In genomic region chr20:31476648-31477220, GRCh38 we compare ENCODE assay signal across 29 cellular contexts. TPM values are rescaled to one million over a fixed set of nuclear protein-coding genes. Genes with fewer than 3 reads are reported as not detected.
DNase-seq lines count a peak whose midpoint lies in the region; ATAC-seq and TF ChIP-seq lines count a peak whose summit lies in the region.
"Had no signal": no experiment of that assay in that cellular context is flagged by ENCODE, and none has a peak within 500 bp of the region (broad histone marks: within the 10 kb centered on the region; RNA-seq: fewer than 3 reads in every experiment).

No MANE protein-coding gene starts in this region.

- intact Hi-C loops in breast epithelium (cut with DNase I; ENCODE audit: low total_unique reads) = no loop called here
- intact Hi-C loops in mammary epithelial cell (cut with micrococcal nuclease) = no loop called here
- intact Hi-C loops in heart right ventricle (cut with DNase I) = no loop called here
- intact Hi-C loops in transverse colon (cut with DNase I; ENCODE audit: low total_unique reads) = no loop called here

- CTCF ChIA-PET in mammary epithelial cell (lab: Charles Lee; ENCODE audit: low non-redundant PET) = no interaction called here

- H3K4me3 ChIP-seq in breast epithelium (peak overlapping the region in 2 of 3 donors; percentile 51 to 72), mammary epithelial cell (replicated peaks in 1 of 3; ENCODE audit: insufficient read depth in 1 of 3, low read depth in 2 of 3, low read length in 3 of 3) (no peak overlapping the region), RWPE2 (ENCODE audit: severe bottlenecking) (no peak overlapping the region), heart right ventricle (peak overlapping the region in 9 of 10 donors; percentile 47 to 70 (median 56)), transverse colon (peak overlapping the region in 1 of 4 donors; percentile 3), smooth muscle cell (no peak overlapping the region)
- H3K4me3 ChIP-seq: A549, SK-N-MC had no signal

- H3K27ac Mint-ChIP-seq in T-helper 17 cell = no peak overlapping the region
- H3K27ac Mint-ChIP-seq: activated CD4-positive, alpha-beta T cell treated with anti-CD3 and anti-CD28 coated beads, Interleukin-2, amount 10 ng/mL, durations not matched to agents 7 days and 5 days; activated naive CD4-positive, alpha-beta T cell treated with anti-CD3 and anti-CD28 coated beads, Interleukin-2, amount 50 U/mL, for 24 hours; activated T-helper 1 cell treated with anti-CD3 and anti-CD28 coated beads, Interleukin-12 subunit alpha, Interleukin-12 subunit beta, Interleukin-2, Interleukin-4 antibody, amounts not matched to agents 30 ng/mL and 10 ng/mL and 1 ng/mL, durations not matched to agents 14 hours and 24 hours and 36 hours; effector memory CD8-positive, alpha-beta T cell; memory B cell; stimulated activated effector memory CD8-positive, alpha-beta T cell treated with anti-CD3 and anti-CD28 coated beads, Interleukin-12 subunit alpha, Interleukin-12 subunit beta, amount 100 ng/mL, for 72 hours had no signal

- in situ Hi-C loops in mammary epithelial cell (cut with MboI; ENCODE audit: low sequenced_read_pairs in 2 of 2) = no loop called here
- in situ Hi-C loops in transverse colon (cut with MboI; ENCODE audit: low pct_ligation_motif_present in 1 of 4, low pct_unique_long_range_greater_than_20kb in 1 of 4, low sequenced_read_pairs in 3 of 4) = no loop called here
- in situ Hi-C loops in G401 (cut with HindIII; ENCODE audit: low sequenced_read_pairs) = no loop called here

- peaks cover 5% of the 10 kb centered on the region for H3K4me1 Mint-ChIP-seq in T-helper 17 cell
- H3K4me1 Mint-ChIP-seq: stimulated activated effector memory CD8-positive, alpha-beta T cell treated with anti-CD3 and anti-CD28 coated beads, Interleukin-12 subunit alpha, Interleukin-12 subunit beta, amount 100 ng/mL, for 72 hours had no signal

- no peak overlapping the region for H3K9ac ChIP-seq in mammary epithelial cell (ENCODE audit: insufficient read depth, low read length)
- no peak overlapping the region for H3K9ac ChIP-seq in smooth muscle cell (ENCODE audit: low read depth)

- dilution Hi-C loops in mammary epithelial cell (cut with HindIII; ENCODE audit: low sequenced_read_pairs) = no loop called here

- no peaks in the 10 kb centered on the region for H3K79me2 ChIP-seq in mammary epithelial cell (ENCODE audit: insufficient read depth, low read length)
- no peaks in the 10 kb centered on the region for H3K79me2 ChIP-seq in smooth muscle cell (ENCODE audit: low read depth)

- H3K4me3 Mint-ChIP-seq in T-helper 17 cell = no peak overlapping the region
- H3K4me3 Mint-ChIP-seq: activated CD4-positive, alpha-beta T cell treated with anti-CD3 and anti-CD28 coated beads, Interleukin-2, amount 10 ng/mL, durations not matched to agents 7 days and 5 days; activated naive CD4-positive, alpha-beta T cell treated with anti-CD3 and anti-CD28 coated beads, Interleukin-2, amount 50 U/mL, for 24 hours; activated T-helper 1 cell treated with anti-CD3 and anti-CD28 coated beads, Interleukin-12 subunit alpha, Interleukin-12 subunit beta, Interleukin-2, Interleukin-4 antibody, amounts not matched to agents 30 ng/mL and 10 ng/mL and 1 ng/mL, durations not matched to agents 14 hours and 24 hours and 36 hours; effector memory CD8-positive, alpha-beta T cell; memory B cell; stimulated activated effector memory CD8-positive, alpha-beta T cell treated with anti-CD3 and anti-CD28 coated beads, Interleukin-12 subunit alpha, Interleukin-12 subunit beta, amount 100 ng/mL, for 72 hours had no signal

- no peaks in the 10 kb centered on the region for H3K4me1 ChIP-seq in breast epithelium
- no peaks in the 10 kb centered on the region for H3K4me1 ChIP-seq in mammary epithelial cell (ENCODE audit: insufficient read depth, low read length)
- peaks cover 2% of the 10 kb centered on the region for H3K4me1 ChIP-seq in RWPE2 (ENCODE audit: insufficient read depth, poor library complexity, severe bottlenecking)
- peaks cover 0 to 35% (median 10%) of the 10 kb centered on the region in 9 donors for H3K4me1 ChIP-seq in heart right ventricle
- H3K4me1 ChIP-seq in transverse colon = peaks cover 0 to 10% (median 3%) of the 10 kb centered on the region in 4 donors
- H3K4me1 ChIP-seq in smooth muscle cell (ENCODE audit: low read depth) = no peaks in the 10 kb centered on the region

- no peak for TF ChIP-seq EP300 in transverse colon (IDR thresholded peaks at IDR 0.05; ENCODE audit: low read depth)

- H3F3A ChIP-seq in smooth muscle cell (ENCODE audit: low read depth) = no peaks in the 10 kb centered on the region

- H3K27me3 ChIP-seq in breast epithelium (peaks cover 0 to 16% of the 10 kb centered on the region in 2 donors), mammary epithelial cell (ENCODE audit: insufficient read depth, low read length) (peaks cover 2% of the 10 kb centered on the region), RWPE2 (ENCODE audit: insufficient read depth, poor library complexity, severe bottlenecking) (peaks cover 14% of the 10 kb centered on the region), heart right ventricle (peaks cover 0 to 31% (median 27%) of the 10 kb centered on the region in 7 donors), transverse colon (peaks cover 21% of the 10 kb centered on the region), smooth muscle cell (ENCODE audit: low read depth) (no peaks in the 10 kb centered on the region)

- H3K4me2 ChIP-seq in mammary epithelial cell (ENCODE audit: insufficient read depth, low read depth, low read length) (no peak overlapping the region), smooth muscle cell (no peak overlapping the region)
- H3K4me2 ChIP-seq: A549 had no signal

- BruUV-seq in mammary epithelial cell (replicated peaks; lab: Mats Ljungman, UMichigan) = no TSS peak

- WGBS in mammary epithelial cell (ENCODE audit: low coverage, missing lambda C conversion rate) = 73% methylated on average over 6 of the region's 6 CpGs
- WGBS in heart right ventricle, 2 donors = 71 to 72% methylated on average over 6 of the region's 6 CpGs
- 85% methylated on average over 6 of the region's 6 CpGs; no CpG with 5 or more reads in 1 of the 2 donors for WGBS in transverse colon (ENCODE audit: low coverage in 1 of 2), 2 donors
- WGBS in smooth muscle cell (ENCODE audit: low lambda C conversion rate) = 80% methylated on average over 6 of the region's 6 CpGs

- TF ChIP-seq CTCF in breast epithelium (IDR thresholded peaks at IDR 0.05) (no peak), mammary epithelial cell (conservative IDR thresholded peaks at IDR 0.05 in 1 of 2, IDR thresholded peaks at IDR 0.05 in 1 of 2; ENCODE audit: extremely low read depth in 1 of 2, insufficient read depth in 1 of 2, low read depth in 1 of 2, low read length in 2 of 2) (no peak), RWPE2 (IDR thresholded peaks at IDR 0.05; ENCODE audit: poor library complexity, severe bottlenecking) (no peak), heart right ventricle (IDR thresholded peaks at IDR 0.05) (no peak), transverse colon (IDR thresholded peaks at IDR 0.05) (no peak), smooth muscle cell (IDR thresholded peaks at IDR 0.05; ENCODE audit: borderline replicate concordance, insufficient read depth, poor library complexity, severe bottlenecking) (no peak)

- peak; percentile 26; the same call in 2 of the 3 replicates for ATAC-seq in RWPE2 (ENCODE audit: low read depth)
- ATAC-seq in heart right ventricle = peak in 1 of 8 donors; percentile 37
- ATAC-seq in T-helper 17 cell = no peak
- ATAC-seq: effector memory CD8-positive, alpha-beta T cell; stimulated activated effector memory CD8-positive, alpha-beta T cell treated with anti-CD3 and anti-CD28 coated beads, Interleukin-12 subunit alpha, Interleukin-12 subunit beta, amount 100 ng/mL, for 72 hours had no signal

- no peaks in the 10 kb centered on the region for H4K20me1 ChIP-seq in mammary epithelial cell (ENCODE audit: insufficient read depth, low read length)
- H4K20me1 ChIP-seq in smooth muscle cell (ENCODE audit: low read depth) = no peaks in the 10 kb centered on the region

- H3K36me3 ChIP-seq in breast epithelium (no peaks in the 10 kb centered on the region), mammary epithelial cell (ENCODE audit: insufficient read depth, low read length) (no peaks in the 10 kb centered on the region), RWPE2 (ENCODE audit: low read depth) (no peaks in the 10 kb centered on the region), heart right ventricle (peaks cover 0 to 3% (median 0%) of the 10 kb centered on the region in 9 donors), transverse colon (no peaks in the 10 kb centered on the region), smooth muscle cell (ENCODE audit: low read depth) (no peaks in the 10 kb centered on the region)
- H3K36me3 ChIP-seq: neutrophil, spleen had no signal

- peaks cover 65% of the 10 kb centered on the region for H3K27me3 Mint-ChIP-seq in T-helper 17 cell

- DNase-seq in breast epithelium (ENCODE audit: low spot score in 2 of 2) (no peak), mammary epithelial cell (no peak), RWPE2 (ENCODE audit: low spot score) (peak; percentile 72), heart right ventricle (peak in 1 of 2 donors; percentile 32), transverse colon (no peak), T-helper 17 cell (no peak), smooth muscle cell (lab: John Stamatoyannopoulos, UW; ENCODE audit: unreplicated experiment) (no peak), G401 (ENCODE audit: low spot score) (no peak)
- DNase-seq: activated CD4-positive, alpha-beta T cell treated with anti-CD3 and anti-CD28 coated beads, Interleukin-2, amount 10 ng/mL, durations not matched to agents 7 days and 5 days; anterior cingulate cortex; DMS53; effector memory CD8-positive, alpha-beta T cell; GOT3; Karpas-422; NCI-H1694 treated with DMSO at 0.1 percent for 48 hours; NCI-H2171 treated with DMSO at 0.1 percent for 48 hours; spleen; stimulated activated CD4-positive, alpha-beta T cell treated with anti-CD3 and anti-CD28 coated beads, Interleukin-2, amount 100 ng/mL, for 48 hours; substantia nigra had no signal

- no peak overlapping the region for H3K27ac ChIP-seq in breast epithelium
- no peak overlapping the region for H3K27ac ChIP-seq in mammary epithelial cell (ENCODE audit: insufficient read depth, low read depth, low read length)
- H3K27ac ChIP-seq in RWPE2 (ENCODE audit: poor library complexity, severe bottlenecking) = no peak overlapping the region
- peak overlapping the region in 6 of 10 donors; percentile 72 to 89 (median 82) for H3K27ac ChIP-seq in heart right ventricle
- peak overlapping the region in 3 of 4 donors; percentile 57 to 75 (median 69) for H3K27ac ChIP-seq in transverse colon
- no peak overlapping the region for H3K27ac ChIP-seq in smooth muscle cell (ENCODE audit: low read depth)
- H3K27ac ChIP-seq: A549, neutrophil, SK-N-MC, spleen had no signal

- H2AFZ ChIP-seq in mammary epithelial cell (ENCODE audit: low read depth, low read length) = no peak overlapping the region
- no peak overlapping the region for H2AFZ ChIP-seq in smooth muscle cell (ENCODE audit: low read depth)

- no peaks in the 10 kb centered on the region for H3K36me3 Mint-ChIP-seq in T-helper 17 cell (ENCODE audit: low read depth)
- H3K36me3 Mint-ChIP-seq: stimulated activated effector memory CD8-positive, alpha-beta T cell treated with anti-CD3 and anti-CD28 coated beads, Interleukin-12 subunit alpha, Interleukin-12 subunit beta, amount 100 ng/mL, for 72 hours had no signal

- H3K9me3 ChIP-seq in breast epithelium (no peaks in the 10 kb centered on the region), mammary epithelial cell (replicated peaks; ENCODE audit: insufficient read depth, low read length) (no peaks in the 10 kb centered on the region), RWPE2 (ENCODE audit: severe bottlenecking) (no peaks in the 10 kb centered on the region), heart right ventricle (no peaks in the 10 kb centered on the region), transverse colon (no peaks in the 10 kb centered on the region), T-helper 17 cell (ENCODE audit: control insufficient read depth, low read length, poor library complexity, severe bottlenecking) (no peaks in the 10 kb centered on the region), smooth muscle cell (replicated peaks; ENCODE audit: low read depth) (no peaks in the 10 kb centered on the region)
- H3K9me3 ChIP-seq: A549, neutrophil, spleen had no signal

- TF ChIP-seq POLR2A in breast epithelium (IDR thresholded peaks at IDR 0.05) (no peak), transverse colon (IDR thresholded peaks at IDR 0.05) (no peak)

RNA-seq across cellular contexts. Expression of gene REM1, which starts 1.6 kb away (rescaled TPM):
- 1 to 10 TPM; 3.2 to 3.9 (median 3.4) TPM for total RNA-seq in breast epithelium
- total RNA-seq in mammary epithelial cell = not detected
- not detected for polyA plus RNA-seq in mammary epithelial cell
- polyA minus RNA-seq in mammary epithelial cell = not detected
- total RNA-seq in heart right ventricle = 1 to 10 TPM in 7 of 10 donors, under 1 TPM in 3; 0.60 to 3.4 (median 1.3) TPM
- polyA plus RNA-seq in heart right ventricle = 1 to 10 TPM; 3.9 to 7.2 TPM
- total RNA-seq in transverse colon = 1 to 10 TPM in 2 of 4 donors, under 1 TPM in 1, not detected in 1; 0.80 to 1.8 (median 1.3) TPM
- not detected for total RNA-seq in T-helper 17 cell
- 0.85 TPM in 1 of 2 replicates, not detected in the other for total RNA-seq in smooth muscle cell
- 1.1 and 1.4 TPM in 2 replicates for polyA plus RNA-seq in smooth muscle cell
- not detected in 2 replicates for total RNA-seq in G401 (2014; rRNA removed; shearing (Covaris generic))
- total RNA-seq: activated CD4-positive, alpha-beta T cell treated with anti-CD3 and anti-CD28 coated beads, Interleukin-2, amount 10 ng/mL, durations not matched to agents 7 days and 5 days; activated T-helper 1 cell treated with anti-CD3 and anti-CD28 coated beads, Interleukin-12 subunit alpha, Interleukin-12 subunit beta, Interleukin-2, Interleukin-4 antibody, amounts not matched to agents 30 ng/mL and 10 ng/mL and 1 ng/mL, durations not matched to agents 14 hours and 24 hours and 36 hours; cerebellum had no signal
- polyA plus RNA-seq: A549 had no signal

RNA-seq across cellular contexts. Expression of gene DEFB124, which starts 1.8 kb away (rescaled TPM):
- total RNA-seq in breast epithelium (not detected), mammary epithelial cell (not detected), heart right ventricle (1 to 10 TPM in 2 of 10 donors, not detected in 8; 1.5 to 3.1 TPM), transverse colon (not detected), T-helper 17 cell (not detected), smooth muscle cell (not detected in 2 replicates)
- polyA plus RNA-seq in mammary epithelial cell (not detected), heart right ventricle (1 to 10 TPM in 1 of 2 donors, under 1 TPM in 1; 0.13 to 1.5 TPM), smooth muscle cell (not detected in 2 replicates)
- not detected for polyA minus RNA-seq in mammary epithelial cell
- not detected in 2 replicates for total RNA-seq in G401 (2014; rRNA removed; shearing (Covaris generic))
- total RNA-seq: activated CD4-positive, alpha-beta T cell treated with anti-CD3 and anti-CD28 coated beads, Interleukin-2, amount 10 ng/mL, durations not matched to agents 7 days and 5 days; activated T-helper 1 cell treated with anti-CD3 and anti-CD28 coated beads, Interleukin-12 subunit alpha, Interleukin-12 subunit beta, Interleukin-2, Interleukin-4 antibody, amounts not matched to agents 30 ng/mL and 10 ng/mL and 1 ng/mL, durations not matched to agents 14 hours and 24 hours and 36 hours; cerebellum; myocyte; spleen had no signal

RNA-seq across cellular contexts. Expression of gene DEFB123, which starts 36.3 kb away (rescaled TPM):
- total RNA-seq in breast epithelium (not detected), mammary epithelial cell (not detected), heart right ventricle (not detected), transverse colon (not detected), T-helper 17 cell (not detected), smooth muscle cell (not detected in 2 replicates)
- polyA plus RNA-seq in mammary epithelial cell (not detected), heart right ventricle (not detected), smooth muscle cell (not detected in 2 replicates)
- not detected for polyA minus RNA-seq in mammary epithelial cell
- total RNA-seq in G401 (2014; rRNA removed; shearing (Covaris generic)) = not detected in 2 replicates
- total RNA-seq: activated CD4-positive, alpha-beta T cell treated with anti-CD3 and anti-CD28 coated beads, Interleukin-2, amount 10 ng/mL, durations not matched to agents 7 days and 5 days; activated T-helper 1 cell treated with anti-CD3 and anti-CD28 coated beads, Interleukin-12 subunit alpha, Interleukin-12 subunit beta, Interleukin-2, Interleukin-4 antibody, amounts not matched to agents 30 ng/mL and 10 ng/mL and 1 ng/mL, durations not matched to agents 14 hours and 24 hours and 36 hours; cerebellum; myocyte; spleen; ureter had no signal
- polyA plus RNA-seq: A549, spleen had no signal

RNA-seq across cellular contexts. Expression of gene HM13, which starts 37.5 kb away (rescaled TPM):
- total RNA-seq in breast epithelium (10 to 100 TPM; 44.2 to 73.7 (median 53.1) TPM), mammary epithelial cell (100 to 1,000 TPM in 1 of 2 donors, 10 to 100 TPM in 1; 65.2 to 184 TPM), heart right ventricle (10 to 100 TPM; 27.5 to 71.6 (median 33.5) TPM), transverse colon (10 to 100 TPM; 38.4 to 86.0 (median 63.4) TPM), T-helper 17 cell (100 to 1,000 TPM; 154 to 177 TPM), smooth muscle cell (165 and 210 TPM in 2 replicates)
- polyA plus RNA-seq in mammary epithelial cell (160 TPM), heart right ventricle (100 to 1,000 TPM in 1 of 2 donors, 10 to 100 TPM in 1; 65.1 to 102 TPM), smooth muscle cell (336 and 397 TPM in 2 replicates)
- polyA minus RNA-seq in mammary epithelial cell = 137 TPM
- total RNA-seq in G401 (2014; rRNA removed; shearing (Covaris generic)) = 124 and 138 TPM in 2 replicates

Comparison
In these comparisons a context has a peak if more than half of its experiments do, and no peak if none do; other contexts are left out.
1. H3K4me3 ChIP-seq: peak in breast epithelium (2 of 3) and heart right ventricle (9 of 10); none in mammary epithelial cell (0 of 3), RWPE2 (single experiment) and smooth muscle cell (single experiment).
2. H3K27ac ChIP-seq: peak in heart right ventricle (6 of 10) and transverse colon (3 of 4); none in breast epithelium (0 of 2), mammary epithelial cell (single experiment), RWPE2 (single experiment) and smooth muscle cell (single experiment).